8 cellular contexts compared by ENCODE assay signal in the genomic region with DNA sequence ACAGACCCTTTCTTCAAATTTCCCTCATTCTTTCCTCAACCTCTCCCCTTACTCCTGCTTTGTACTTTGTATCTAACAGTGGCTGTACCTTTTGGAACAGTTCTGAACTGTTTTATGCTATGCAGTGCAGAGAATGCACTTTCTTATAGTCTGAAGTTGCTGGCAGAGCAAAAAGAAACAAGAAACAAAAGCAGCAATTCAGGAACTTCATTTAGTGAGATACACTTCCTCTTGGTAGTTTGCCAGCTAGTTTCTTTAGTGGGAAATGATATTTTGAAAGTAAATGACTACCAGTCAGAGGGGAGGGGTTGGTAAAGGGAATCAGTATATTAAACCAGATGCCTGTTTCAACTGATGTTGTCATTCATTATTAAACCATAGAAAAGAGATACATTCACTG. TPM values are rescaled to one million over a fixed set of nuclear protein-coding genes. Genes with fewer than 3 reads are reported as not detected.
DNase-seq lines count a peak whose midpoint lies in the region; ATAC-seq and TF ChIP-seq lines count a peak whose summit lies in the region.

No MANE protein-coding gene starts in this region.

- POLR2A ChIA-PET in RWPE1 (lab: Yijun Ruan, JAX; ENCODE audit: low non-redundant PET): no interaction called here

- no peak for DNase-seq in Right ventricle myocardium inferior (ENCODE audit: missing footprints)
- DNase-seq in cardiac septum (ENCODE audit: low spot score): no peak
- DNase-seq in RWPE1 (ENCODE audit: low spot score): peak; percentile 32
- peak; percentile 38 for DNase-seq in fibroblast of gingiva (ENCODE audit: low read depth)
- peak; percentile 24 for DNase-seq in prostate gland (ENCODE audit: low spot score)
- no peak for DNase-seq in omental fat pad (ENCODE audit: low spot score)

- TF ChIP-seq CTCF in RWPE1 (conservative IDR thresholded peaks at IDR 0.05; ENCODE audit: low read depth) (no peak), prostate gland (IDR thresholded peaks at IDR 0.05) (no peak), omental fat pad (IDR thresholded peaks at IDR 0.05) (no peak)

- intact Hi-C loops in Right ventricle myocardium inferior (cut with DNase I) (no loop called here), cardiac septum (cut with DNase I) (no loop called here), prostate gland (cut with DNase I) (no loop called here)

- no peaks in the 10 kb centered on the region for H3K9me3 ChIP-seq in prostate gland

- no peaks in the 10 kb centered on the region for H3K4me1 ChIP-seq in prostate gland (replicated peaks)

- H3K36me3 ChIP-seq in prostate gland: no peaks in the 10 kb centered on the region

- no peak overlapping the region for H3K27ac ChIP-seq in RWPE1
- peak overlapping the region; percentile 39 to 72 for H3K27ac ChIP-seq in prostate gland

- CTCF ChIA-PET in RWPE1 (lab: Yijun Ruan, JAX): no interaction called here

- no peak overlapping the region for H3K4me3 ChIP-seq in prostate gland

- TF ChIP-seq POLR2A in prostate gland (IDR thresholded peaks at IDR 0.05): no peak

- ATAC-seq in Right ventricle myocardium inferior: peak; percentile 31
- peak; percentile 68 for ATAC-seq in HG03139 (IDR thresholded peaks at IDR 0.05; ENCODE audit: unreplicated experiment)
- no peak for ATAC-seq in omental fat pad (ENCODE audit: low FRiP score)
- ATAC-seq in HG03457 (IDR thresholded peaks at IDR 0.05; ENCODE audit: unreplicated experiment): no peak

- H3K27me3 ChIP-seq in prostate gland (replicated peaks; ENCODE audit: insufficient read depth): no peaks in the 10 kb centered on the region

RNA-seq across cellular contexts. Expression of gene CHD2, which starts 55.0 kb away (rescaled TPM):
- total RNA-seq in Right ventricle myocardium inferior: 45.9 TPM
- total RNA-seq in cardiac septum: 59.5 TPM
- 100 to 1,000 TPM in 1 of 2 donors, 10 to 100 TPM in 1; 76.3 to 137 TPM for total RNA-seq in prostate gland
- total RNA-seq in omental fat pad: 100 to 1,000 TPM in 3 of 4 donors, 10 to 100 TPM in 1; 77.7 to 140 (median 134) TPM

Comparison
In these comparisons a context has a peak if more than half of its experiments do, and no peak if none do; other contexts are left out.
1. ATAC-seq: peak in Right ventricle myocardium inferior (single experiment) and HG03139 (single experiment); none in omental fat pad (single experiment) and HG03457 (single experiment).
2. DNase-seq: peak in RWPE1 (single experiment), fibroblast of gingiva (single experiment) and prostate gland (single experiment); none in Right ventricle myocardium inferior (single experiment), cardiac septum (single experiment) and omental fat pad (single experiment).